Comparison of ENCODE assay signal across 17 cellular contexts in the genomic region with DNA sequence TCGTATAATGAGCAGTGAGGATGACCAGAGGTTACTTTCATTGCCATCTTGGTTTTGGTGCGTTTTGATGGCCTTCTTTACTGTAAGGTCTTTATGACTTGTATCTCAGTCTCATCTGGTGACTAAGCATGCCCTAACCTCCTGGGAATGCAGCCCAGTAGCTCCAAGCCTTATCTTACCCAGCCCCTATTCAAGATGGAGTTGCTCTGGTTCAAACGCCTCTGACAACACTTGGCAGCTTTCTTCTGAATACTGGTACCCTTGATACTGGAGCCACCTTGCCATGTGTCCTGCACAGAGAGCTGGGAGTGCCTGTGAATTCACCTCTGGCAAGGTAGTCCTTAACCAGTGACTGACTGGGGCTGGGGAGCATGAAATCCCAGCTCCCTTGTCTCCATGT. TPM values are rescaled to one million over a fixed set of nuclear protein-coding genes. Genes with fewer than 3 reads are reported as not detected.
"Had no signal": no experiment of that assay in that cellular context is flagged by ENCODE, and none has a peak within 500 bp of the region (broad histone marks: within the 10 kb centered on the region; RNA-seq: fewer than 3 reads in every experiment).

No MANE protein-coding gene starts in this region.

- H3K4me1 Mint-ChIP-seq: WTC11 had no signal

- H3K4me1 ChIP-seq: body of pancreas, heart left ventricle, spleen, transverse colon had no signal

- H3K4me3 ChIP-seq: body of pancreas, heart left ventricle, spleen, transverse colon had no signal

- ATAC-seq: body of pancreas; effector memory CD8-positive, alpha-beta T cell; heart left ventricle; left ventricle myocardium superior; sciatic nerve; WTC11 had no signal

- H3K9me3 Mint-ChIP-seq: activated CD4-positive, alpha-beta T cell treated with anti-CD3 and anti-CD28 coated beads, Interleukin-2, amount 10 ng/mL, durations not matched to agents 24 days and 14 days had no signal

- H3K27me3 Mint-ChIP-seq: activated CD4-positive, alpha-beta T cell treated with anti-CD3 and anti-CD28 coated beads, Interleukin-2, amount 10 ng/mL, durations not matched to agents 24 days and 14 days; effector memory CD8-positive, alpha-beta T cell; stimulated activated naive B cell treated with anti-CD40 and anti-IgM and Interleukin-4, amounts not matched to agents 10 μg/mL and 1 μg/mL and 100 μg/mL, for 72 hours had no signal

- DNase-seq: activated CD4-positive, alpha-beta T cell treated with anti-CD3 and anti-CD28 coated beads, Interleukin-2, amount 10 ng/mL, durations not matched to agents 24 days and 14 days; activated CD8-positive, alpha-beta memory T cell treated with anti-CD3 and anti-CD28 coated beads for 24 hours; activated naive CD4-positive, alpha-beta T cell treated with anti-CD3 and anti-CD28 coated beads for 36 hours; body of pancreas; effector memory CD8-positive, alpha-beta T cell; heart left ventricle; kidney; left ventricle myocardium superior; nephron progenitor cell; spleen; stimulated activated CD4-positive, alpha-beta T cell treated with anti-CD3 and anti-CD28 coated beads, Interleukin-1b, Interleukin-23, amount 100 ng/mL, for 48 hours; stimulated activated naive B cell treated with anti-CD40 and anti-IgM and Interleukin-4, amounts not matched to agents 10 μg/mL and 1 μg/mL and 100 μg/mL, for 72 hours; substantia nigra; transverse colon had no signal

- H3K27ac ChIP-seq: body of pancreas, heart left ventricle, spleen, transverse colon had no signal

- H3K9me3 ChIP-seq: body of pancreas, transverse colon had no signal

- H3K27ac Mint-ChIP-seq: activated CD4-positive, alpha-beta T cell treated with anti-CD3 and anti-CD28 coated beads, Interleukin-2, amount 10 ng/mL, durations not matched to agents 24 days and 14 days; activated naive CD4-positive, alpha-beta T cell treated with anti-CD3 and anti-CD28 coated beads for 36 hours; effector memory CD8-positive, alpha-beta T cell; stimulated activated naive B cell treated with anti-CD40 and anti-IgM and Interleukin-4, amounts not matched to agents 10 μg/mL and 1 μg/mL and 100 μg/mL, for 72 hours; T-helper 1 cell treated with Interleukin-12 subunit alpha and Interleukin-12 subunit beta and Interleukin-4 antibody, amounts not matched to agents 30 μg/mL and 1 μg/mL, for 36 hours had no signal

- H3K36me3 ChIP-seq: transverse colon had no signal

- H3K27me3 ChIP-seq: body of pancreas, heart left ventricle, spleen, transverse colon had no signal

- H3K4me3 Mint-ChIP-seq: activated CD4-positive, alpha-beta T cell treated with anti-CD3 and anti-CD28 coated beads, Interleukin-2, amount 10 ng/mL, durations not matched to agents 24 days and 14 days; activated naive CD4-positive, alpha-beta T cell treated with anti-CD3 and anti-CD28 coated beads for 36 hours; effector memory CD8-positive, alpha-beta T cell; nephron progenitor cell; stimulated activated naive B cell treated with anti-CD40 and anti-IgM and Interleukin-4, amounts not matched to agents 10 μg/mL and 1 μg/mL and 100 μg/mL, for 72 hours; T-helper 1 cell treated with Interleukin-12 subunit alpha and Interleukin-12 subunit beta and Interleukin-4 antibody, amounts not matched to agents 30 μg/mL and 1 μg/mL, for 36 hours; WTC11 had no signal

RNA-seq across cellular contexts. Expression of a gene that starts 48.9 kb away (rescaled TPM):
- total RNA-seq: activated CD4-positive, alpha-beta T cell treated with anti-CD3 and anti-CD28 coated beads, Interleukin-2, amount 10 ng/mL, durations not matched to agents 24 days and 14 days; activated naive CD4-positive, alpha-beta T cell treated with anti-CD3 and anti-CD28 coated beads for 36 hours had no signal
